ENCODE assay signal across 9 cellular contexts in genomic region chr19:46904114-46905060, GRCh38. TPM values are rescaled to one million over a fixed set of nuclear protein-coding genes. Genes with fewer than 3 reads are reported as not detected.
DNase-seq lines count a peak whose midpoint lies in the region; ATAC-seq and TF ChIP-seq lines count a peak whose summit lies in the region.
"Had no signal": no experiment of that assay in that cellular context is flagged by ENCODE, and none has a peak within 500 bp of the region (broad histone marks: within the 10 kb centered on the region; RNA-seq: fewer than 3 reads in every experiment).

No MANE protein-coding gene starts in this region.

- intact Hi-C loops in activated naive CD4-positive, alpha-beta T cell treated with anti-CD3 and anti-CD28 coated beads for 36 hours (cut with micrococcal nuclease): no loop called here

- no peak for DNase-seq in chondrocyte (ENCODE audit: low spot score)
- DNase-seq in islet precursor cell: peak; percentile 88
- DNase-seq in suprapubic skin (ENCODE audit: low spot score in 2 of 2): peak in 1 of 2 donors; percentile 53
- DNase-seq in activated naive CD8-positive, alpha-beta T cell treated with anti-CD3 and anti-CD28 coated beads, Interleukin-2, amount 50 U/mL, for 24 hours: no peak
- no peak for DNase-seq in Karpas-422
- no peak for DNase-seq in activated naive CD4-positive, alpha-beta T cell treated with anti-CD3 and anti-CD28 coated beads for 36 hours

- H3K27ac Mint-ChIP-seq in chondrocyte (ENCODE audit: unreplicated experiment): peak overlapping the region; percentile 89
- no peak overlapping the region for H3K27ac Mint-ChIP-seq in activated naive CD8-positive, alpha-beta T cell treated with anti-CD3 and anti-CD28 coated beads, Interleukin-2, amount 50 U/mL, for 24 hours
- H3K27ac Mint-ChIP-seq in activated naive CD4-positive, alpha-beta T cell treated with anti-CD3 and anti-CD28 coated beads for 36 hours: no peak overlapping the region
- H3K27ac Mint-ChIP-seq: activated naive CD4-positive, alpha-beta T cell treated with anti-CD3 and anti-CD28 coated beads, Interleukin-2, amount 50 U/mL, for 24 hours had no signal

- no peak overlapping the region for H2AFZ ChIP-seq in Karpas-422 (ENCODE audit: low read length)

- no peaks in the 10 kb centered on the region for H3K9me3 Mint-ChIP-seq in chondrocyte (ENCODE audit: low read depth)
- no peaks in the 10 kb centered on the region for H3K9me3 Mint-ChIP-seq in activated naive CD8-positive, alpha-beta T cell treated with anti-CD3 and anti-CD28 coated beads, Interleukin-2, amount 50 U/mL, for 24 hours
- H3K9me3 Mint-ChIP-seq in activated naive CD4-positive, alpha-beta T cell treated with anti-CD3 and anti-CD28 coated beads for 36 hours: no peaks in the 10 kb centered on the region
- H3K9me3 Mint-ChIP-seq: activated naive CD4-positive, alpha-beta T cell treated with anti-CD3 and anti-CD28 coated beads, Interleukin-2, amount 50 U/mL, for 24 hours had no signal

- no peak for TF ChIP-seq CTCF in chondrocyte (IDR thresholded peaks at IDR 0.05)
- TF ChIP-seq CTCF in suprapubic skin (IDR thresholded peaks at IDR 0.05): no peak

- no peak overlapping the region for H3K4me3 Mint-ChIP-seq in chondrocyte (ENCODE audit: unreplicated experiment)
- no peak overlapping the region for H3K4me3 Mint-ChIP-seq in activated naive CD8-positive, alpha-beta T cell treated with anti-CD3 and anti-CD28 coated beads, Interleukin-2, amount 50 U/mL, for 24 hours
- no peak overlapping the region for H3K4me3 Mint-ChIP-seq in activated naive CD4-positive, alpha-beta T cell treated with anti-CD3 and anti-CD28 coated beads for 36 hours
- H3K4me3 Mint-ChIP-seq: activated naive CD4-positive, alpha-beta T cell treated with anti-CD3 and anti-CD28 coated beads, Interleukin-2, amount 50 U/mL, for 24 hours had no signal

- no peak overlapping the region for H3K4me2 ChIP-seq in Karpas-422 (ENCODE audit: low read depth, low read length, poor library complexity, severe bottlenecking)

- H4K20me1 ChIP-seq in Karpas-422 (ENCODE audit: insufficient read depth, low read depth, low read length): peaks cover 17% of the 10 kb centered on the region

- no peaks in the 10 kb centered on the region for H3K9me2 ChIP-seq in Karpas-422 (replicated peaks; ENCODE audit: insufficient read depth, low read length)

- peaks cover 98% of the 10 kb centered on the region for H3K79me2 ChIP-seq in Karpas-422 (ENCODE audit: low read length)

- H3K9ac ChIP-seq in HUES6 (ENCODE audit: low read length) (peak overlapping the region; percentile 5), Karpas-422 (ENCODE audit: low read length) (no peak overlapping the region)

- H3K4me3 ChIP-seq in HUES6 (ENCODE audit: low read depth, low read length): no peak overlapping the region
- no peak overlapping the region for H3K4me3 ChIP-seq in suprapubic skin
- no peak overlapping the region for H3K4me3 ChIP-seq in Karpas-422 (ENCODE audit: low read length)

- 69% methylated on average over 16 of the region's 16 CpGs for WGBS in suprapubic skin

- CTCF ChIA-PET in activated naive CD4-positive, alpha-beta T cell treated with anti-CD3 and anti-CD28 coated beads for 36 hours (lab: Charles Lee): interaction anchor here (0.6 kb wide), 1 partner anchor 51 kb away, joined by 3 read pairs; no protein-coding TSS in a partner anchor

- H3K4me1 ChIP-seq in HUES6 (ENCODE audit: control insufficient read depth, insufficient read depth, low read length): peaks cover 35% of the 10 kb centered on the region
- peaks cover 69% of the 10 kb centered on the region for H3K4me1 ChIP-seq in suprapubic skin
- H3K4me1 ChIP-seq in Karpas-422 (ENCODE audit: low read length): peaks cover 51% of the 10 kb centered on the region

- H3K27me3 Mint-ChIP-seq in chondrocyte (ENCODE audit: low read depth): no peaks in the 10 kb centered on the region
- H3K27me3 Mint-ChIP-seq in activated naive CD8-positive, alpha-beta T cell treated with anti-CD3 and anti-CD28 coated beads, Interleukin-2, amount 50 U/mL, for 24 hours: no peaks in the 10 kb centered on the region
- no peaks in the 10 kb centered on the region for H3K27me3 Mint-ChIP-seq in activated naive CD4-positive, alpha-beta T cell treated with anti-CD3 and anti-CD28 coated beads for 36 hours (ENCODE audit: low read depth)
- H3K27me3 Mint-ChIP-seq: activated naive CD4-positive, alpha-beta T cell treated with anti-CD3 and anti-CD28 coated beads, Interleukin-2, amount 50 U/mL, for 24 hours had no signal

- TF ChIP-seq EP300 in suprapubic skin (IDR thresholded peaks at IDR 0.05): no peak

- H3K27ac ChIP-seq in HUES6 (ENCODE audit: low read depth, low read length) (peak overlapping the region; percentile 27), suprapubic skin (peak overlapping the region; percentile 77), Karpas-422 (ENCODE audit: low read length) (no peak overlapping the region)

- no peaks in the 10 kb centered on the region for H3K27me3 ChIP-seq in HUES6 (ENCODE audit: control insufficient read depth, insufficient read depth, low read length)
- H3K27me3 ChIP-seq in suprapubic skin: no peaks in the 10 kb centered on the region
- no peaks in the 10 kb centered on the region for H3K27me3 ChIP-seq in Karpas-422 (ENCODE audit: low read length)

- H3K4me1 Mint-ChIP-seq in chondrocyte (ENCODE audit: low read depth): peaks cover 58% of the 10 kb centered on the region
- H3K4me1 Mint-ChIP-seq in activated naive CD8-positive, alpha-beta T cell treated with anti-CD3 and anti-CD28 coated beads, Interleukin-2, amount 50 U/mL, for 24 hours: peaks cover 27% of the 10 kb centered on the region
- peaks cover 20% of the 10 kb centered on the region for H3K4me1 Mint-ChIP-seq in activated naive CD4-positive, alpha-beta T cell treated with anti-CD3 and anti-CD28 coated beads for 36 hours (ENCODE audit: low read depth)

- no peak for TF ChIP-seq POLR2A in suprapubic skin (IDR thresholded peaks at IDR 0.05)

- H3K36me3 ChIP-seq in HUES6 (ENCODE audit: control insufficient read depth, insufficient read depth, low read length) (no peaks in the 10 kb centered on the region), suprapubic skin (no peaks in the 10 kb centered on the region), Karpas-422 (ENCODE audit: insufficient read depth, low read length) (no peaks in the 10 kb centered on the region)

- H3K9me3 ChIP-seq in HUES6 (ENCODE audit: control insufficient read depth, insufficient read depth, low read depth, low read length) (no peaks in the 10 kb centered on the region), suprapubic skin (no peaks in the 10 kb centered on the region), Karpas-422 (ENCODE audit: low read length) (no peaks in the 10 kb centered on the region)

- ATAC-seq in activated CD4-positive, CD25-positive, alpha-beta regulatory T cell treated with anti-CD3 and anti-CD28 coated beads, Interleukin-2, amount 50 U/mL, for 24 hours: no peak
- ATAC-seq in activated naive CD8-positive, alpha-beta T cell treated with anti-CD3 and anti-CD28 coated beads, Interleukin-2, amount 50 U/mL, for 24 hours: no peak

- H3K36me3 Mint-ChIP-seq in chondrocyte (ENCODE audit: low read depth): no peaks in the 10 kb centered on the region
- H3K36me3 Mint-ChIP-seq in activated naive CD8-positive, alpha-beta T cell treated with anti-CD3 and anti-CD28 coated beads, Interleukin-2, amount 50 U/mL, for 24 hours (ENCODE audit: low read depth): no peaks in the 10 kb centered on the region
- no peaks in the 10 kb centered on the region for H3K36me3 Mint-ChIP-seq in activated naive CD4-positive, alpha-beta T cell treated with anti-CD3 and anti-CD28 coated beads for 36 hours (ENCODE audit: low read depth)

RNA-seq across cellular contexts. Expression of gene ARHGAP35, which starts 43.6 kb away (rescaled TPM):
- total RNA-seq in chondrocyte: 60.1 to 70.9 TPM (median 70.2 TPM) in 3 replicates
- 10 to 100 TPM; 33.9 to 54.2 (median 46.5) TPM for total RNA-seq in suprapubic skin
- total RNA-seq in Karpas-422 (2014; rRNA removed; shearing (Covaris generic); ENCODE audit: low replicate concordance): 19.7 and 30.4 TPM in 2 replicates
- total RNA-seq in activated naive CD4-positive, alpha-beta T cell treated with anti-CD3 and anti-CD28 coated beads for 36 hours: 1 to 10 TPM; 8.9 TPM

RNA-seq across cellular contexts. Expression of gene AP2S1, which starts 53.7 kb away (rescaled TPM):
- total RNA-seq in chondrocyte: 168 to 189 TPM (median 173 TPM) in 3 replicates
- total RNA-seq in suprapubic skin: 10 to 100 TPM; 50.6 to 93.3 (median 75.0) TPM
- total RNA-seq in Karpas-422 (2014; rRNA removed; shearing (Covaris generic); ENCODE audit: low replicate concordance): 63.7 and 85.5 TPM in 2 replicates
- total RNA-seq in activated naive CD4-positive, alpha-beta T cell treated with anti-CD3 and anti-CD28 coated beads for 36 hours: 100 to 1,000 TPM; 112 to 118 TPM
